Comparison of ENCODE assay signal across 8 cellular contexts in the genomic region with DNA sequence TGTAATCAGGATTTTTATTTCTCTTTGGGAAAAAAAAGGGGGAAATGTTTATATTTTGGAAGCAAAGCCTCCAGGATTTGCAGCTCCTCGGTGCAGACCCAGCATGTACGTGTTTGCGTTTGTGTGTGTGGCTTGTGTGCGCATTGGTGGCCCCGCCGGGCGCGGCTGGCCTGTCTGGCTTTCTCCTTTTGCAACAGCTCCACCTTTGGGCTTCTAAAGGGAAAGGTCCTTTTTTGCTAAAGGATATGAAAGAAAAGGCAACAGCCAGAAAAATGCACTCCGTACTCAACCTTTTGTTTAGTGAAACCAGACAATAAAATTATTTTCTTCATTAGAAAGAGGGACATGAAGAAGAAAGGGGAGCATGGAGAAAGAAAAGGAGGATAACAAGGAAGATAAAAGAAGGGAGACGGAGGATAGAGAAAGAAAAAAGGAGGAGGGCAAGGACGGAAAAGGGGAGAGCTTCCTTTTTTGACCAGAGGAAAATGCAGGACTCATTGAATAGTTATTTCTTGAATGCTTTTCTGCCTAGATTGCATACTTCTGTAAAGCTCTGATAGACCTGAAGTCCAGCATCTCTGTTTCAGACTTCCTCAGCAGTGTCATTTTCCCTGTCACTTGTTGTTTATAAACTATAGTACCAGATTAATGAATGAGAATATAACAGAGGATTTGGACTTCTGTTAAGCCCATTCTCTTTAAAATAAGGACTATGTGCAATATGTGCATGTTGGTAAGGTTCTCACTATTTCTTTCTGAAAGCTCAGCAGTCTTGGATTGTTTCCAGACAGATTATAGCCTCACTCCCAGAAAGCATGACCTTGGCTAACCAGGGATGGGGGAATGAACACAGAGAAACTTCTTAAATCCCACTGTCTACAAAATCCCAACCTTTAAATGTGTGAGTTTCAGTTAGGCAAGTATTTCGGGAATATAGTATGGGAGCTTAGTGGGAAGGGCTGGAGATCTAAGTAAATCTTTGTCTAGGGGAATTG.
A peak's percentile ranks its signal among the peaks of the same experiment; 100 is the strongest.
DNase-seq lines count a peak whose midpoint lies in the region; ATAC-seq, FAIRE-seq and TF ChIP-seq lines count a peak whose summit lies in the region.

No MANE protein-coding gene starts in this region.

- peak; percentile 61 for TF ChIP-seq RAD21 in GM12878 (IDR thresholded peaks at IDR 0.05; ENCODE audit: insufficient read depth, low read depth, low read length)

- no TSS peak for BruUV-seq in GM12878 (replicated peaks; lab: Mats Ljungman, UMichigan)

- DNase-seq in DND-41, result no peak
- DNase-seq in NCI-H345 (lab: John Stamatoyannopoulos, UW), result peak; percentile 66
- DNase-seq in GM12878 (ENCODE audit: low read depth, low spot score), result no peak
- DNase-seq in tibial artery, result no peak
- DNase-seq in CD4-positive, alpha-beta T cell, result no peak

- H3K36me3 ChIP-seq in DND-41 (ENCODE audit: insufficient read depth, low read length) (no peaks in the 10 kb centered on the region), GM12878 (ENCODE audit: control insufficient read depth in 2 of 2, insufficient read depth in 2 of 2, low read length in 1 of 2) (no peaks in the 10 kb centered on the region), tibial artery (no peaks in the 10 kb centered on the region)

- H3K4me2 ChIP-seq in DND-41 (ENCODE audit: insufficient read depth, low read length) (no peak overlapping the region), GM12878 (ENCODE audit: control insufficient read depth, insufficient read depth) (no peak overlapping the region)

- no peaks in the 10 kb centered on the region for H3K27me3 Mint-ChIP-seq in CD4-positive, alpha-beta T cell

- H2AFZ ChIP-seq in DND-41 (ENCODE audit: low read depth, low read length) (no peak overlapping the region), GM12878 (ENCODE audit: control insufficient read depth, low read depth, low read length) (peak overlapping the region; percentile 39; the same call in 1 of the 2 replicates)

- POLR2A ChIA-PET in GM12878 (lab: Charles Lee), result no interaction called here
- POLR2A ChIA-PET in CD4-positive, alpha-beta T cell (lab: Charles Lee), result no interaction called here

- H3K27me3 ChIP-seq in DND-41 (ENCODE audit: insufficient read depth, low read length, poor library complexity) (no peaks in the 10 kb centered on the region), GM12878 (replicated peaks in 1 of 2; ENCODE audit: control insufficient read depth in 2 of 2, insufficient read depth in 2 of 2, low read length in 1 of 2) (peaks cover 0 to 3% of the 10 kb centered on the region in 2 experiments; a peak in 1 of 4 replicates), tibial artery (no peaks in the 10 kb centered on the region)
- H3K27me3 ChIP-seq in CD4-positive, alpha-beta T cell (ENCODE audit: control insufficient read depth, insufficient read depth, low read length), result no peaks in the 10 kb centered on the region

- RAD21 ChIA-PET in GM12878 (lab: Charles Lee; ENCODE audit: unreplicated experiment), result interaction anchor here (0.7 to 1.6 kb wide), 2 partner anchors 12 to 518 kb away, joined by 3 read pairs; no protein-coding TSS in a partner anchor

- H3K36me3 Mint-ChIP-seq in CD4-positive, alpha-beta T cell (ENCODE audit: low read depth), result no peaks in the 10 kb centered on the region

- no peaks in the 10 kb centered on the region for H3K9me3 ChIP-seq in DND-41 (ENCODE audit: insufficient read depth, low read length, severe bottlenecking)
- no peaks in the 10 kb centered on the region for H3K9me3 ChIP-seq in GM12878 (replicated peaks; ENCODE audit: control insufficient read depth, insufficient read depth, low read length)
- no peaks in the 10 kb centered on the region for H3K9me3 ChIP-seq in tibial artery
- H3K9me3 ChIP-seq in CD4-positive, alpha-beta T cell (ENCODE audit: control insufficient read depth, low read length), result no peaks in the 10 kb centered on the region

- H3K79me2 ChIP-seq in DND-41 (ENCODE audit: insufficient read depth, low read length) (no peaks in the 10 kb centered on the region), GM12878 (ENCODE audit: control insufficient read depth, insufficient read depth, low read length) (no peaks in the 10 kb centered on the region)

- SMC1A ChIA-PET in GM12878 (lab: Charles Lee; ENCODE audit: uncharacterized antibody, unreplicated experiment), result interaction anchor here (1.0 kb wide), 1 partner anchor 457 kb away, joined by 3 read pairs; no protein-coding TSS in a partner anchor

- TF ChIP-seq EP300 in GM12878 (IDR thresholded peaks at IDR 0.05; ENCODE audit: borderline replicate concordance in 1 of 2, control insufficient read depth in 1 of 2, low read depth in 2 of 2, low read length in 2 of 2), result no peak

- in situ Hi-C loops in GM12878 (cut with MboI), result no loop called here

- peaks cover 2% of the 10 kb centered on the region for H3K9me3 Mint-ChIP-seq in CD4-positive, alpha-beta T cell

- H3K4me3 ChIP-seq in DND-41 (ENCODE audit: low read depth in 1 of 2, low read length in 2 of 2), result no peak overlapping the region
- no peak overlapping the region for H3K4me3 ChIP-seq in GM12878
- peak overlapping the region; percentile 26 to 28 for H3K4me3 ChIP-seq in tibial artery

- no peak overlapping the region for H3K4me3 Mint-ChIP-seq in CD4-positive, alpha-beta T cell

- 22% methylated on average over 12 of the region's 12 CpGs for WGBS in GM12878 (ENCODE audit: insufficient coverage, insufficient replicate concordance, low lambda C conversion rate, missing lambda C conversion rate)

- no peaks in the 10 kb centered on the region for H4K20me1 ChIP-seq in DND-41 (ENCODE audit: insufficient read depth, low read length)
- H4K20me1 ChIP-seq in GM12878 (ENCODE audit: control insufficient read depth, insufficient read depth), result no peaks in the 10 kb centered on the region

- no peak for ATAC-seq in DND-41 (ENCODE audit: insufficient read depth, low read depth)
- ATAC-seq in HG03095 (IDR thresholded peaks at IDR 0.05; ENCODE audit: unreplicated experiment), result peak; percentile 59
- peak; percentile 65 for ATAC-seq in GM12878
- no peak for ATAC-seq in CD4-positive, alpha-beta T cell (ENCODE audit: poor library complexity)
- no peak for ATAC-seq in HG03045 (IDR thresholded peaks at IDR 0.05; ENCODE audit: unreplicated experiment)

- TF ChIP-seq POLR2A in GM12878 (IDR thresholded peaks at IDR 0.05; ENCODE audit: low read depth, low read length), result no peak

- H3K4me1 Mint-ChIP-seq in CD4-positive, alpha-beta T cell (ENCODE audit: low read depth), result no peaks in the 10 kb centered on the region

- CTCF ChIA-PET in GM12878 (lab: Yijun Ruan, JAX), result interaction anchor here (0.9 to 2.1 kb wide), 4 partner anchors 10 to 517 kb away, joined by 4 to 10 read pairs (median 4); no protein-coding TSS in a partner anchor
- CTCF ChIA-PET in CD4-positive, alpha-beta T cell (lab: Charles Lee), result no interaction called here

- intact Hi-C loops in GM12878 (cut with micrococcal nuclease; ENCODE audit: unreplicated experiment), result loop anchor here (10.0 kb wide), 1 partner anchor 457 kb away; no protein-coding TSS in a partner anchor
- intact Hi-C loops in tibial artery (cut with DNase I; ENCODE audit: low total_unique reads), result no loop called here
- intact Hi-C loops in CD4-positive, alpha-beta T cell (cut with DNase I, micrococcal nuclease), result no loop called here

- peak; percentile 14 for TF ChIP-seq CTCF in DND-41 (IDR thresholded peaks at IDR 0.05; ENCODE audit: borderline replicate concordance, extremely low read depth, low read length, poor library complexity, severe bottlenecking)
- peak; percentile 40 to 59 (median 53); a peak in 5 of 6 replicates for TF ChIP-seq CTCF in GM12878 (IDR thresholded peaks at IDR 0.05 in 2 of 3, conservative IDR thresholded peaks at IDR 0.05 in 1 of 3; ENCODE audit: control insufficient read depth in 2 of 3, extremely low read depth in 1 of 3, insufficient read depth in 1 of 3, low read depth in 3 of 3, low read length in 3 of 3)
- TF ChIP-seq CTCF in tibial artery (IDR thresholded peaks at IDR 0.05), result peak; percentile 35 to 51
- no peak for TF ChIP-seq CTCF in CD4-positive, alpha-beta T cell (IDR thresholded peaks at IDR 0.05)

- H3K4me1 ChIP-seq in DND-41 (ENCODE audit: insufficient read depth, low read length) (no peaks in the 10 kb centered on the region), GM12878 (ENCODE audit: control insufficient read depth, insufficient read depth, low read length) (no peaks in the 10 kb centered on the region), tibial artery (peaks cover 0 to 22% (median 5%) of the 10 kb centered on the region in 4 donors)

- no peak overlapping the region for H3K27ac Mint-ChIP-seq in CD4-positive, alpha-beta T cell

- FAIRE-seq in GM12878 (lab: Jason Lieb, UNC) (no peak), islet of Langerhans (lab: Jason Lieb, UNC) (peak; percentile 86)

- H3K9ac ChIP-seq in DND-41 (ENCODE audit: low read depth, low read length), result no peak overlapping the region
- no peak overlapping the region for H3K9ac ChIP-seq in GM12878 (ENCODE audit: control insufficient read depth, insufficient read depth, low read length)

- H3K27ac ChIP-seq in DND-41 (ENCODE audit: low read length), result no peak overlapping the region
- no peak overlapping the region for H3K27ac ChIP-seq in GM12878 (ENCODE audit: control insufficient read depth, insufficient read depth)
- peak overlapping the region in 1 of 2 donors; percentile 45 for H3K27ac ChIP-seq in tibial artery
- no peak overlapping the region for H3K27ac ChIP-seq in CD4-positive, alpha-beta T cell (ENCODE audit: low read depth, low read length)

TF ChIP-seq in GM12878, 131 proteins besides CTCF, POLR2A, EP300 and RAD21:
- TF ChIP-seq SMC3 (IDR thresholded peaks at IDR 0.05; ENCODE audit: borderline replicate concordance, low read length) (peak; percentile 16; the same call in 1 of the 2 replicates), TBL1XR1 (IDR thresholded peaks at IDR 0.05; ENCODE audit: low read depth, low read length) (no peak)

Comparison
In these comparisons a context has a peak if more than half of its experiments do, and no peak if none do; other contexts are left out.
1. ATAC-seq: peak in HG03095 (single experiment) and GM12878 (single experiment); none in DND-41 (single experiment), CD4-positive, alpha-beta T cell (single experiment) and HG03045 (single experiment).
2. H3K4me3 ChIP-seq: peak in tibial artery (2 of 2); none in DND-41 (0 of 2) and GM12878 (single experiment).